In genomic region chr20:12575352-12576095, GRCh38 we compare ENCODE assay signal across 13 cellular contexts.
DNase-seq lines count a peak whose midpoint lies in the region; ATAC-seq and TF ChIP-seq lines count a peak whose summit lies in the region.
"Had no signal": no experiment of that assay in that cellular context is flagged by ENCODE, and none has a peak within 500 bp of the region (broad histone marks: within the 10 kb centered on the region; RNA-seq: fewer than 3 reads in every experiment).

No MANE protein-coding gene starts in this region.

- 70 to 78% methylated on average over 4 of the region's 4 CpGs for WGBS in lung, 2 donors

- ATAC-seq in lung (ENCODE audit: insufficient read depth, low FRiP score): peak; percentile 58
- ATAC-seq: activated CD4-positive, alpha-beta T cell treated with anti-CD3 and anti-CD28 coated beads for 36 hours; activated T-cell treated with anti-CD3 and anti-CD28 coated beads, Interleukin-2, amount 50 U/mL, for 4 hours had no signal

- H3K27me3 ChIP-seq in lung (ENCODE audit: control insufficient read depth, insufficient read depth): no peaks in the 10 kb centered on the region

- peaks cover 0 to 2% of the 10 kb centered on the region in 2 donors for H3K9me3 ChIP-seq in lung (ENCODE audit: control insufficient read depth in 2 of 2, insufficient read depth in 1 of 2, low read length in 1 of 2)

- no peak overlapping the region for H3K4me3 ChIP-seq in lung

- DNase-seq in NCI-H2029 (lab: John Stamatoyannopoulos, UW): peak; percentile 13
- peak; percentile 54 for DNase-seq in epidermal melanocyte (ENCODE audit: insufficient read length, low spot score)
- peak; percentile 71 for DNase-seq in lung (ENCODE audit: low spot score)
- DNase-seq in smooth muscle cell of the brain vasculature (ENCODE audit: low read depth, low spot score): peak; percentile 18
- no peak for DNase-seq in NCI-H1694 treated with DMSO at 0.1 percent for 48 hours (lab: John Stamatoyannopoulos, UW)
- DNase-seq in NCI-H2081 treated with DMSO at 0.1 percent for 48 hours (lab: John Stamatoyannopoulos, UW): no peak
- no peak for DNase-seq in activated gamma-delta T cell (lab: John Stamatoyannopoulos, UW)
- DNase-seq in AG08395 (ENCODE audit: low spot score): no peak
- DNase-seq: activated CD4-positive, alpha-beta T cell treated with anti-CD3 and anti-CD28 coated beads for 36 hours; activated T-cell treated with anti-CD3 and anti-CD28 coated beads, Interleukin-2, amount 50 U/mL, for 4 hours; effector memory CD4-positive, alpha-beta T cell; GOT3; stimulated activated CD8-positive, alpha-beta memory T cell treated with anti-CD3 and anti-CD28 coated beads, Interleukin-4, amount 100 ng/mL, for 48 hours had no signal

- TF ChIP-seq CTCF in lung (IDR thresholded peaks at IDR 0.05; ENCODE audit: control extremely low read depth, extremely low read depth): no peak

- no peaks in the 10 kb centered on the region for H3K4me1 ChIP-seq in lung (ENCODE audit: control insufficient read depth in 2 of 2, insufficient read depth in 2 of 2, low read length in 2 of 2)

- no peaks in the 10 kb centered on the region for H3K36me3 ChIP-seq in lung (ENCODE audit: control insufficient read depth in 2 of 2, insufficient read depth in 2 of 2, low read length in 2 of 2)

- no peak overlapping the region for H3K27ac ChIP-seq in lung (ENCODE audit: low read depth in 1 of 2, low read length in 1 of 2)

Comparison
In these comparisons a context has a peak if more than half of its experiments do, and no peak if none do; other contexts are left out.
1. DNase-seq: peak in NCI-H2029 (single experiment), epidermal melanocyte (single experiment), lung (single experiment) and smooth muscle cell of the brain vasculature (single experiment); none in NCI-H1694 treated with DMSO at 0.1 percent for 48 hours (single experiment), NCI-H2081 treated with DMSO at 0.1 percent for 48 hours (single experiment), activated gamma-delta T cell (single experiment) and AG08395 (single experiment).